In genomic region chr4:81590596-81590995, GRCh38 we compare ENCODE assay signal across 7 cellular contexts.
"Had no signal": no experiment of that assay in that cellular context is flagged by ENCODE, and none has a peak within 500 bp of the region (broad histone marks: within the 10 kb centered on the region; RNA-seq: fewer than 3 reads in every experiment).

No MANE protein-coding gene starts in this region.

- FAIRE-seq: H1, H54 had no signal

- H3K4me3 ChIP-seq: GM23338 had no signal

- H3K9ac ChIP-seq: KMS-11 had no signal

- H3K4me2 ChIP-seq: GM23338, KMS-11 had no signal

- H3K27ac ChIP-seq: KMS-11 had no signal

- DNase-seq: H9, HCEC 1CT, KBM-7 had no signal

- ATAC-seq: GM23338 had no signal

- H2AFZ ChIP-seq: GM23338 had no signal
